In genomic region chr3:197494366-197495058, GRCh38 we compare ENCODE assay signal across 13 cellular contexts.
DNase-seq lines count a peak whose midpoint lies in the region; ATAC-seq, FAIRE-seq and TF ChIP-seq lines count a peak whose summit lies in the region.
"Had no signal": no experiment of that assay in that cellular context is flagged by ENCODE, and none has a peak within 500 bp of the region (broad histone marks: within the 10 kb centered on the region; RNA-seq: fewer than 3 reads in every experiment).

No MANE protein-coding gene starts in this region.

- H3K4me1 ChIP-seq in left ventricle myocardium inferior (peaks cover 23% of the 10 kb centered on the region), right cardiac atrium (ENCODE audit: control insufficient read depth, insufficient read depth, low read length) (no peaks in the 10 kb centered on the region)
- H3K4me1 ChIP-seq: BE2C had no signal

- DNase-seq in left ventricle myocardium inferior, result no peak
- DNase-seq in right cardiac atrium, result no peak
- peak; percentile 46 for DNase-seq in WERI-Rb-1
- no peak for DNase-seq in left lobe of liver (ENCODE audit: low spot score)
- DNase-seq in urothelium cell line (ENCODE audit: low spot score), result peak; percentile 57
- DNase-seq in GM19240 (ENCODE audit: insufficient read length, low spot score), result no peak
- DNase-seq in natural killer cell treated with Interleukin-12 subunit alpha and Interleukin-12 subunit beta and Interleukin-15 and Interleukin-18, amount 100 ng/mL, for 72 hours (ENCODE audit: low spot score), result no peak
- no peak for DNase-seq in activated T-cell treated with anti-CD3 and anti-CD28 coated beads, Interleukin-2, amount 50 U/mL, for 24 hours
- DNase-seq: activated T-cell treated with anti-CD3 and anti-CD28 coated beads, Interleukin-2, amount 50 U/mL, for 72 hours; BE2C; NCI-H1436 treated with DMSO at 0.1 percent for 48 hours had no signal

- no peaks in the 10 kb centered on the region for H3K9me3 Mint-ChIP-seq in natural killer cell treated with Interleukin-12 subunit alpha and Interleukin-12 subunit beta and Interleukin-15 and Interleukin-18, amount 100 ng/mL, for 72 hours
- H3K9me3 Mint-ChIP-seq in activated T-cell treated with anti-CD3 and anti-CD28 coated beads, Interleukin-2, amount 50 U/mL, for 24 hours, result no peaks in the 10 kb centered on the region
- H3K9me3 Mint-ChIP-seq: activated T-cell treated with anti-CD3 and anti-CD28 coated beads, Interleukin-2, amount 50 U/mL, for 72 hours had no signal

- H3K27me3 ChIP-seq in left ventricle myocardium inferior (ENCODE audit: low read depth) (peaks cover 11% of the 10 kb centered on the region), right cardiac atrium (ENCODE audit: control insufficient read depth, insufficient read depth) (no peaks in the 10 kb centered on the region), WERI-Rb-1 (ENCODE audit: insufficient read depth, low read depth, severe bottlenecking) (no peaks in the 10 kb centered on the region)
- H3K27me3 ChIP-seq: BE2C had no signal

- FAIRE-seq in urothelium cell line (lab: Jason Lieb, UNC), result no peak

- H3K4me3 ChIP-seq in left ventricle myocardium inferior (no peak overlapping the region), right cardiac atrium (ENCODE audit: low read length) (no peak overlapping the region), WERI-Rb-1 (ENCODE audit: low read depth, low read length) (no peak overlapping the region)
- H3K4me3 ChIP-seq: lung had no signal

- intact Hi-C loops in left ventricle myocardium inferior (cut with micrococcal nuclease) (no loop called here), right cardiac atrium (cut with DNase I) (no loop called here)

- WGBS in right cardiac atrium, result 61% methylated on average over 10 of the region's 10 CpGs

- H3K27me3 Mint-ChIP-seq in natural killer cell treated with Interleukin-12 subunit alpha and Interleukin-12 subunit beta and Interleukin-15 and Interleukin-18, amount 100 ng/mL, for 72 hours, result peaks cover 5 to 19% of the 10 kb centered on the region in 2 donors
- no peaks in the 10 kb centered on the region for H3K27me3 Mint-ChIP-seq in activated T-cell treated with anti-CD3 and anti-CD28 coated beads, Interleukin-2, amount 50 U/mL, for 24 hours

- H3K4me3 Mint-ChIP-seq in natural killer cell treated with Interleukin-12 subunit alpha and Interleukin-12 subunit beta and Interleukin-15 and Interleukin-18, amount 100 ng/mL, for 72 hours, result no peak overlapping the region
- no peak overlapping the region for H3K4me3 Mint-ChIP-seq in activated T-cell treated with anti-CD3 and anti-CD28 coated beads, Interleukin-2, amount 50 U/mL, for 24 hours
- H3K4me3 Mint-ChIP-seq: activated T-cell treated with anti-CD3 and anti-CD28 coated beads, Interleukin-2, amount 50 U/mL, for 72 hours had no signal

- TF ChIP-seq CTCF in left ventricle myocardium inferior (IDR thresholded peaks at IDR 0.05; ENCODE audit: borderline replicate concordance), result no peak
- TF ChIP-seq CTCF in WERI-Rb-1 (IDR thresholded peaks at IDR 0.05; ENCODE audit: low read depth, low read length), result no peak

- ATAC-seq in right cardiac atrium (no peak), left lobe of liver (peak; percentile 61)
- no peak for ATAC-seq in natural killer cell treated with Interleukin-12 subunit alpha and Interleukin-12 subunit beta and Interleukin-15 and Interleukin-18, amount 100 ng/mL, for 72 hours
- ATAC-seq: activated T-cell treated with anti-CD3 and anti-CD28 coated beads, Interleukin-2, amount 50 U/mL, for 72 hours had no signal

- H3K36me3 ChIP-seq in left ventricle myocardium inferior (no peaks in the 10 kb centered on the region), WERI-Rb-1 (no peaks in the 10 kb centered on the region)
- H3K36me3 ChIP-seq: BE2C had no signal

- H3K27ac Mint-ChIP-seq in natural killer cell treated with Interleukin-12 subunit alpha and Interleukin-12 subunit beta and Interleukin-15 and Interleukin-18, amount 100 ng/mL, for 72 hours, result no peak overlapping the region
- H3K27ac Mint-ChIP-seq in activated T-cell treated with anti-CD3 and anti-CD28 coated beads, Interleukin-2, amount 50 U/mL, for 24 hours, result no peak overlapping the region
- H3K27ac Mint-ChIP-seq: activated T-cell treated with anti-CD3 and anti-CD28 coated beads, Interleukin-2, amount 50 U/mL, for 72 hours had no signal

- no peaks in the 10 kb centered on the region for H3K4me1 Mint-ChIP-seq in natural killer cell treated with Interleukin-12 subunit alpha and Interleukin-12 subunit beta and Interleukin-15 and Interleukin-18, amount 100 ng/mL, for 72 hours (ENCODE audit: low read depth in 2 of 2)
- no peaks in the 10 kb centered on the region for H3K4me1 Mint-ChIP-seq in activated T-cell treated with anti-CD3 and anti-CD28 coated beads, Interleukin-2, amount 50 U/mL, for 24 hours (ENCODE audit: low read depth)

- H3K27ac ChIP-seq in left ventricle myocardium inferior (replicated peaks) (peak overlapping the region; percentile 74), right cardiac atrium (ENCODE audit: low read length) (no peak overlapping the region), WERI-Rb-1 (no peak overlapping the region; the same call in 1 of the 2 replicates)
- H3K27ac ChIP-seq: VCaP had no signal

- H3K36me3 Mint-ChIP-seq in natural killer cell treated with Interleukin-12 subunit alpha and Interleukin-12 subunit beta and Interleukin-15 and Interleukin-18, amount 100 ng/mL, for 72 hours, result no peaks in the 10 kb centered on the region
- H3K36me3 Mint-ChIP-seq in activated T-cell treated with anti-CD3 and anti-CD28 coated beads, Interleukin-2, amount 50 U/mL, for 24 hours (ENCODE audit: low read depth), result no peaks in the 10 kb centered on the region

- H3K9me3 ChIP-seq in left ventricle myocardium inferior (replicated peaks) (no peaks in the 10 kb centered on the region), right cardiac atrium (ENCODE audit: control insufficient read depth, low read length) (no peaks in the 10 kb centered on the region), WERI-Rb-1 (ENCODE audit: severe bottlenecking) (no peaks in the 10 kb centered on the region)
- H3K9me3 ChIP-seq: BE2C had no signal

Comparison
In these comparisons a context has a peak if more than half of its experiments do, and no peak if none do; other contexts are left out.
1. DNase-seq: peak in WERI-Rb-1 (single experiment) and urothelium cell line (single experiment); none in left ventricle myocardium inferior (single experiment), right cardiac atrium (0 of 3), left lobe of liver (single experiment), GM19240 (single experiment), natural killer cell treated with Interleukin-12 subunit alpha and Interleukin-12 subunit beta and Interleukin-15 and Interleukin-18, amount 100 ng/mL, for 72 hours (single experiment) and activated T-cell treated with anti-CD3 and anti-CD28 coated beads, Interleukin-2, amount 50 U/mL, for 24 hours (single experiment).